ENCODE assay signal across 12 cellular contexts in the genomic region with DNA sequence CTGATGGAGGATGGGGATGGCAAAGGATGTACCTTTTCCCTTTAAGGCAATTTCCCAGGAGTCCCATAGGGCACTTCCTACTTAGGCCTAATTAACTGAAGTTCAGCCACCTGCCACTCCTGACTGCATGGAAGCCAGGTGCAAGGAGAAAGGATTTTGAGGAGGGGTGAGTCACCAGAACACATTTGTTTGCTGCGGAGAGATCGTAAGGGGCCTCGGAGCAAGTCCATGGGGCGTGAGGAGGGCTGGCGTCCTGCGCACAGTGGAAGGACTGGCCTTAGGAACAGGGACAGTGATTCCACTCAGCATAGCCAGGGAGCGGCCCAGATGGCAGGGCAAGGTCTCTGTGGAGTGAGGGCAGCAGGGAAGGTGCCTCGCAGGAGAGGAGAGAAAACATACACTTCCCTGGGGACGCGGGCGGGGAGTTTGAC. TPM values are rescaled to one million over a fixed set of nuclear protein-coding genes. Genes with fewer than 3 reads are reported as not detected.
DNase-seq lines count a peak whose midpoint lies in the region; ATAC-seq and TF ChIP-seq lines count a peak whose summit lies in the region.
"Had no signal": no experiment of that assay in that cellular context is flagged by ENCODE, and none has a peak within 500 bp of the region (broad histone marks: within the 10 kb centered on the region; RNA-seq: fewer than 3 reads in every experiment).

No MANE protein-coding gene starts in this region.

- no peaks in the 10 kb centered on the region for H3K9me3 ChIP-seq in Caco-2
- no peaks in the 10 kb centered on the region for H3K9me3 ChIP-seq in endocrine pancreas (ENCODE audit: control insufficient read depth, low read length)
- H3K9me3 ChIP-seq in vagina: no peaks in the 10 kb centered on the region
- H3K9me3 ChIP-seq in BE2C: no peaks in the 10 kb centered on the region
- H3K9me3 ChIP-seq: right atrium auricular region had no signal

- H3K27ac Mint-ChIP-seq in Caco-2 (ENCODE audit: unreplicated experiment): peak overlapping the region; percentile 28
- H3K27ac Mint-ChIP-seq in T-cell: no peak overlapping the region
- H3K27ac Mint-ChIP-seq in activated T-helper 1 cell treated with anti-CD3 and anti-CD28 coated beads, Interleukin-12 subunit alpha, Interleukin-12 subunit beta, Interleukin-2, Interleukin-4 antibody, amounts not matched to agents 30 ng/mL and 10 ng/mL and 1 ng/mL, durations not matched to agents 14 hours and 24 hours and 36 hours: no peak overlapping the region
- H3K27ac Mint-ChIP-seq: dendritic cell treated with granulocyte-macrophage colony-stimulating factor and Interleukin-4, amounts not matched to agents 40 ng/mL and 50 ng/mL, for 4 days had no signal

- no peak overlapping the region for H3K4me3 ChIP-seq in Caco-2 (ENCODE audit: low read depth, low read length)
- peak overlapping the region; percentile 35 for H3K4me3 ChIP-seq in endocrine pancreas (ENCODE audit: control insufficient read depth, insufficient read depth, low read length)
- H3K4me3 ChIP-seq in vagina: no peak overlapping the region
- no peak overlapping the region for H3K4me3 ChIP-seq in BE2C (ENCODE audit: low read depth, low read length)
- H3K4me3 ChIP-seq: right atrium auricular region had no signal

- intact Hi-C loops in Caco-2 (cut with micrococcal nuclease; ENCODE audit: unreplicated experiment) (loop anchor here (5.0 kb wide), 1 partner anchor 354 kb away; no protein-coding TSS in a partner anchor), vagina (cut with DNase I) (no loop called here)
- intact Hi-C loops in activated T-helper 1 cell treated with anti-CD3 and anti-CD28 coated beads, Interleukin-12 subunit alpha, Interleukin-12 subunit beta, Interleukin-2, Interleukin-4 antibody, amounts not matched to agents 30 ng/mL and 10 ng/mL and 1 ng/mL, durations not matched to agents 14 hours and 24 hours and 36 hours (cut with micrococcal nuclease): no loop called here

- no TSS peak for BruUV-seq in Caco-2 (replicated peaks; lab: Mats Ljungman, UMichigan)

- POLR2A ChIA-PET in Caco-2 (lab: Charles Lee): no interaction called here
- POLR2A ChIA-PET in T-cell (lab: Charles Lee): no interaction called here

- CTCF ChIA-PET in Caco-2 (lab: Charles Lee): interaction anchor here (0.7 kb wide), 1 partner anchor 234 kb away, joined by 6 read pairs; no protein-coding TSS in a partner anchor
- CTCF ChIA-PET in T-cell (lab: Charles Lee): no interaction called here

- H3K36me3 Mint-ChIP-seq in Caco-2 (ENCODE audit: insufficient read depth, unreplicated experiment) (peaks cover 46% of the 10 kb centered on the region), T-cell (no peaks in the 10 kb centered on the region)
- peaks cover 1% of the 10 kb centered on the region for H3K36me3 Mint-ChIP-seq in activated T-helper 1 cell treated with anti-CD3 and anti-CD28 coated beads, Interleukin-12 subunit alpha, Interleukin-12 subunit beta, Interleukin-2, Interleukin-4 antibody, amounts not matched to agents 30 ng/mL and 10 ng/mL and 1 ng/mL, durations not matched to agents 14 hours and 24 hours and 36 hours (ENCODE audit: low read depth)

- H3K36me3 ChIP-seq in Caco-2 (ENCODE audit: control insufficient read depth, insufficient read depth, low read length) (no peaks in the 10 kb centered on the region), endocrine pancreas (ENCODE audit: control insufficient read depth, insufficient read depth, low read length) (no peaks in the 10 kb centered on the region), vagina (no peaks in the 10 kb centered on the region), BE2C (no peaks in the 10 kb centered on the region)

- TF ChIP-seq CTCF in Caco-2 (IDR thresholded peaks at IDR 0.05; ENCODE audit: insufficient read depth in 1 of 2, low read depth in 1 of 2, low read length in 1 of 2, severe bottlenecking in 1 of 2, unreplicated experiment in 1 of 2) (no peak), vagina (IDR thresholded peaks at IDR 0.05) (no peak), BE2C (IDR thresholded peaks at IDR 0.05; ENCODE audit: low read depth, low read length) (no peak)

- no peaks in the 10 kb centered on the region for H3K27me3 Mint-ChIP-seq in Caco-2 (ENCODE audit: insufficient read depth, unreplicated experiment)
- no peaks in the 10 kb centered on the region for H3K27me3 Mint-ChIP-seq in T-cell
- no peaks in the 10 kb centered on the region for H3K27me3 Mint-ChIP-seq in activated T-helper 1 cell treated with anti-CD3 and anti-CD28 coated beads, Interleukin-12 subunit alpha, Interleukin-12 subunit beta, Interleukin-2, Interleukin-4 antibody, amounts not matched to agents 30 ng/mL and 10 ng/mL and 1 ng/mL, durations not matched to agents 14 hours and 24 hours and 36 hours (ENCODE audit: insufficient read depth)

- H3K4me1 Mint-ChIP-seq in Caco-2 (ENCODE audit: low read depth, unreplicated experiment): peaks cover 8% of the 10 kb centered on the region
- H3K4me1 Mint-ChIP-seq in T-cell: peaks cover 13 to 25% (median 16%) of the 10 kb centered on the region in 3 donors
- H3K4me1 Mint-ChIP-seq in activated T-helper 1 cell treated with anti-CD3 and anti-CD28 coated beads, Interleukin-12 subunit alpha, Interleukin-12 subunit beta, Interleukin-2, Interleukin-4 antibody, amounts not matched to agents 30 ng/mL and 10 ng/mL and 1 ng/mL, durations not matched to agents 14 hours and 24 hours and 36 hours (ENCODE audit: low read depth): peaks cover 20% of the 10 kb centered on the region

- DNase-seq in Caco-2: peak in 1 of 2 experiments; percentile 42
- peak; percentile 45 for DNase-seq in NCI-H128 (lab: John Stamatoyannopoulos, UW; ENCODE audit: unreplicated experiment)
- DNase-seq in NCI-H510A treated with DMSO at 0.1 percent for 48 hours (lab: John Stamatoyannopoulos, UW): peak; percentile 89
- no peak for DNase-seq in vagina (ENCODE audit: extremely low spot score in 2 of 2)
- DNase-seq in T-cell: no peak
- DNase-seq in activated T-helper 1 cell treated with anti-CD3 and anti-CD28 coated beads, Interleukin-12 subunit alpha, Interleukin-12 subunit beta, Interleukin-2, Interleukin-4 antibody, amounts not matched to agents 30 ng/mL and 10 ng/mL and 1 ng/mL, durations not matched to agents 14 hours and 24 hours and 36 hours (ENCODE audit: low spot score): no peak
- no peak for DNase-seq in BE2C
- DNase-seq: stimulated activated naive CD8-positive, alpha-beta T cell treated with anti-CD3 and anti-CD28 coated beads, Interleukin-15, Interleukin-2, amounts not matched to agents 100 U/mL and 50 U/mL, for 24 hours had no signal

- H3K27ac ChIP-seq in vagina: no peak overlapping the region
- H3K27ac ChIP-seq: right atrium auricular region, VCaP had no signal

- H3K4me3 Mint-ChIP-seq in Caco-2 (ENCODE audit: unreplicated experiment): peak overlapping the region; percentile 11
- no peak overlapping the region for H3K4me3 Mint-ChIP-seq in T-cell
- H3K4me3 Mint-ChIP-seq in activated T-helper 1 cell treated with anti-CD3 and anti-CD28 coated beads, Interleukin-12 subunit alpha, Interleukin-12 subunit beta, Interleukin-2, Interleukin-4 antibody, amounts not matched to agents 30 ng/mL and 10 ng/mL and 1 ng/mL, durations not matched to agents 14 hours and 24 hours and 36 hours: no peak overlapping the region
- H3K4me3 Mint-ChIP-seq: dendritic cell treated with granulocyte-macrophage colony-stimulating factor and Interleukin-4, amounts not matched to agents 40 ng/mL and 50 ng/mL, for 4 days had no signal

- no peak for ATAC-seq in T-cell (replicated peaks in 1 of 4)
- ATAC-seq: stimulated activated naive CD8-positive, alpha-beta T cell treated with anti-CD3 and anti-CD28 coated beads, Interleukin-15, Interleukin-2, amounts not matched to agents 100 U/mL and 50 U/mL, for 24 hours had no signal

- H3K9ac ChIP-seq in endocrine pancreas (ENCODE audit: control insufficient read depth, insufficient read depth, low read length): peak overlapping the region; percentile 34

- no peaks in the 10 kb centered on the region for H3K4me1 ChIP-seq in Caco-2
- H3K4me1 ChIP-seq in endocrine pancreas (ENCODE audit: control insufficient read depth, insufficient read depth, low read length): no peaks in the 10 kb centered on the region
- peaks cover 10% of the 10 kb centered on the region for H3K4me1 ChIP-seq in vagina
- no peaks in the 10 kb centered on the region for H3K4me1 ChIP-seq in BE2C
- H3K4me1 ChIP-seq: right atrium auricular region had no signal

- H3K9me3 Mint-ChIP-seq in Caco-2 (ENCODE audit: unreplicated experiment) (no peaks in the 10 kb centered on the region), T-cell (no peaks in the 10 kb centered on the region)
- H3K9me3 Mint-ChIP-seq in activated T-helper 1 cell treated with anti-CD3 and anti-CD28 coated beads, Interleukin-12 subunit alpha, Interleukin-12 subunit beta, Interleukin-2, Interleukin-4 antibody, amounts not matched to agents 30 ng/mL and 10 ng/mL and 1 ng/mL, durations not matched to agents 14 hours and 24 hours and 36 hours: no peaks in the 10 kb centered on the region
- H3K9me3 Mint-ChIP-seq: dendritic cell treated with granulocyte-macrophage colony-stimulating factor and Interleukin-4, amounts not matched to agents 40 ng/mL and 50 ng/mL, for 4 days had no signal

- H3K27me3 ChIP-seq in Caco-2 (replicated peaks; ENCODE audit: control insufficient read depth, insufficient read depth, low read length) (no peaks in the 10 kb centered on the region), endocrine pancreas (ENCODE audit: control insufficient read depth, insufficient read depth, low read length) (no peaks in the 10 kb centered on the region), vagina (no peaks in the 10 kb centered on the region), BE2C (no peaks in the 10 kb centered on the region)
- H3K27me3 ChIP-seq: right atrium auricular region had no signal

- no peak for TF ChIP-seq POLR2A in vagina (IDR thresholded peaks at IDR 0.05)

RNA-seq across cellular contexts. Expression of a gene that starts 11.8 kb away (rescaled TPM):
- total RNA-seq in Caco-2 (2022) (0.88 and 0.95 TPM in 2 replicates), vagina (71.5 TPM), T-cell (10 to 100 TPM in 2 of 5 donors, 1 to 10 TPM in 3; 2.3 to 15.5 (median 2.6) TPM)
- total RNA-seq in activated T-helper 1 cell treated with anti-CD3 and anti-CD28 coated beads, Interleukin-12 subunit alpha, Interleukin-12 subunit beta, Interleukin-2, Interleukin-4 antibody, amounts not matched to agents 30 ng/mL and 10 ng/mL and 1 ng/mL, durations not matched to agents 14 hours and 24 hours and 36 hours: 6.1 and 7.3 TPM in 2 replicates
- 6.6 TPM for polyA plus RNA-seq in BE2C (2012; ENCODE audit: insufficient read depth, insufficient read length, low read depth)

RNA-seq across cellular contexts. Expression of a gene that starts 30.5 kb away (rescaled TPM):
- total RNA-seq in Caco-2 (2022) (357 and 359 TPM in 2 replicates), vagina (135 TPM), T-cell (10 to 100 TPM; 49.6 to 83.6 (median 73.8) TPM)
- 92.0 and 104 TPM in 2 replicates for total RNA-seq in activated T-helper 1 cell treated with anti-CD3 and anti-CD28 coated beads, Interleukin-12 subunit alpha, Interleukin-12 subunit beta, Interleukin-2, Interleukin-4 antibody, amounts not matched to agents 30 ng/mL and 10 ng/mL and 1 ng/mL, durations not matched to agents 14 hours and 24 hours and 36 hours
- polyA plus RNA-seq in BE2C (2012; ENCODE audit: insufficient read depth, insufficient read length, low read depth): 526 TPM

Comparison
In these comparisons a context has a peak if more than half of its experiments do, and no peak if none do; other contexts are left out.
1. DNase-seq: peak in NCI-H128 (single experiment) and NCI-H510A treated with DMSO at 0.1 percent for 48 hours (single experiment); none in vagina (0 of 2), T-cell (0 of 34), activated T-helper 1 cell treated with anti-CD3 and anti-CD28 coated beads, Interleukin-12 subunit alpha, Interleukin-12 subunit beta, Interleukin-2, Interleukin-4 antibody, amounts not matched to agents 30 ng/mL and 10 ng/mL and 1 ng/mL, durations not matched to agents 14 hours and 24 hours and 36 hours (single experiment) and BE2C (single experiment).